Comparison of ENCODE assay signal across 11 cellular contexts in genomic region chr5:127746756-127747155, GRCh38. TPM values are rescaled to one million over a fixed set of nuclear protein-coding genes. Genes with fewer than 3 reads are reported as not detected.
DNase-seq lines count a peak whose midpoint lies in the region; ATAC-seq, FAIRE-seq and TF ChIP-seq lines count a peak whose summit lies in the region.
"Had no signal": no experiment of that assay in that cellular context is flagged by ENCODE, and none has a peak within 500 bp of the region (broad histone marks: within the 10 kb centered on the region; RNA-seq: fewer than 3 reads in every experiment).

No MANE protein-coding gene starts in this region.

- H3K4me3 ChIP-seq in left ventricle myocardium inferior (no peak overlapping the region), right atrium auricular region (no peak overlapping the region), fibroblast of villous mesenchyme (ENCODE audit: low read depth, low read length) (no peak overlapping the region)

- DNase-seq in left ventricle myocardium inferior (no peak), right atrium auricular region (ENCODE audit: low spot score) (no peak), RCC 7860 (ENCODE audit: low spot score) (peak; percentile 22), fibroblast of villous mesenchyme (ENCODE audit: low read depth) (peak; percentile 35), DMS153 treated with DMSO at 0.1 percent for 48 hours (lab: John Stamatoyannopoulos, UW; ENCODE audit: unreplicated experiment) (no peak)
- no peak for DNase-seq in activated effector memory CD4-positive, alpha-beta T cell treated with anti-CD3 and anti-CD28 coated beads, Interleukin-2, amount 50 U/mL, for 16 hours
- DNase-seq in activated CD4-positive, alpha-beta T cell treated with anti-CD3 and anti-CD28 coated beads, Interleukin-2, amount 50 U/mL, for 1 hour: no peak
- DNase-seq: GDM1 had no signal

- TF ChIP-seq CTCF in left ventricle myocardium inferior (IDR thresholded peaks at IDR 0.05; ENCODE audit: borderline replicate concordance) (peak; percentile 62), right atrium auricular region (IDR thresholded peaks at IDR 0.05) (peak in 1 of 2 donors; percentile 61), fibroblast of villous mesenchyme (IDR thresholded peaks at IDR 0.05; ENCODE audit: insufficient read depth, low read depth, low read length) (peak; percentile 57)

- no peaks in the 10 kb centered on the region for H3K27me3 ChIP-seq in left ventricle myocardium inferior (ENCODE audit: low read depth)
- no peaks in the 10 kb centered on the region for H3K27me3 ChIP-seq in right atrium auricular region
- H3K27me3 ChIP-seq: neutrophil had no signal

- FAIRE-seq in RCC 7860 (lab: Jason Lieb, UNC): no peak

- ATAC-seq in HG03175 (IDR thresholded peaks at IDR 0.05; ENCODE audit: unreplicated experiment): no peak

- H3K4me1 ChIP-seq in left ventricle myocardium inferior (no peaks in the 10 kb centered on the region), right atrium auricular region (no peaks in the 10 kb centered on the region)

- intact Hi-C loops in left ventricle myocardium inferior (cut with micrococcal nuclease): loop anchor here (10.0 kb wide), 1 partner anchor 182 kb away; no protein-coding TSS in a partner anchor

- H3K27ac ChIP-seq in left ventricle myocardium inferior (replicated peaks) (no peak overlapping the region), right atrium auricular region (no peak overlapping the region)
- H3K27ac ChIP-seq: neutrophil had no signal

- no peaks in the 10 kb centered on the region for H3K36me3 ChIP-seq in left ventricle myocardium inferior
- H3K36me3 ChIP-seq in right atrium auricular region: no peaks in the 10 kb centered on the region
- H3K36me3 ChIP-seq: neutrophil had no signal

- H3K9me3 ChIP-seq in left ventricle myocardium inferior (replicated peaks) (no peaks in the 10 kb centered on the region), right atrium auricular region (no peaks in the 10 kb centered on the region)
- H3K9me3 ChIP-seq: neutrophil had no signal

RNA-seq across cellular contexts. Expression of gene CCDC192, which starts 43.6 kb away (rescaled TPM):
- total RNA-seq in left ventricle myocardium inferior (not detected), right atrium auricular region (not detected), fibroblast of villous mesenchyme (not detected in 2 replicates)
- total RNA-seq: urinary bladder had no signal

Comparison
In these comparisons a context has a peak if more than half of its experiments do, and no peak if none do; other contexts are left out.
1. DNase-seq: peak in RCC 7860 (single experiment) and fibroblast of villous mesenchyme (single experiment); none in left ventricle myocardium inferior (single experiment), right atrium auricular region (single experiment), DMS153 treated with DMSO at 0.1 percent for 48 hours (single experiment), activated effector memory CD4-positive, alpha-beta T cell treated with anti-CD3 and anti-CD28 coated beads, Interleukin-2, amount 50 U/mL, for 16 hours (single experiment) and activated CD4-positive, alpha-beta T cell treated with anti-CD3 and anti-CD28 coated beads, Interleukin-2, amount 50 U/mL, for 1 hour (single experiment).